Comparison of ENCODE assay signal across 9 cellular contexts in genomic region chr11:64378335-64378884, GRCh38. TPM values are rescaled to one million over a fixed set of nuclear protein-coding genes. Genes with fewer than 3 reads are reported as not detected.
A peak's percentile ranks its signal among the peaks of the same experiment; 100 is the strongest.
DNase-seq lines count a peak whose midpoint lies in the region; ATAC-seq lines count a peak whose summit lies in the region.
"Had no signal": no experiment of that assay in that cellular context is flagged by ENCODE, and none has a peak within 500 bp of the region (broad histone marks: within the 10 kb centered on the region; RNA-seq: fewer than 3 reads in every experiment).

No MANE protein-coding gene starts in this region.

- in situ Hi-C loops in G401 (cut with HindIII; ENCODE audit: low sequenced_read_pairs), result no loop called here

- intact Hi-C loops in left ventricle myocardium superior (cut with micrococcal nuclease) (no loop called here), posterior cingulate gyrus (cut with DNase I) (no loop called here)

- ATAC-seq in left ventricle myocardium superior, result peak; percentile 61
- ATAC-seq: naive thymus-derived CD8-positive, alpha-beta T cell had no signal

- DNase-seq in G401 (ENCODE audit: low spot score), result peak; percentile 96
- DNase-seq in SHP77 treated with DMSO at 0.1 percent for 48 hours (lab: John Stamatoyannopoulos, UW), result peak; percentile 21
- no peak for DNase-seq in left ventricle myocardium superior
- peak in 6 of 10 donors; percentile 44 to 92 (median 72) for DNase-seq in posterior cingulate gyrus
- no peak for DNase-seq in AG08396 (ENCODE audit: low spot score)
- no peak for DNase-seq in OCI-M1 (lab: John Stamatoyannopoulos, UW)
- DNase-seq in SW480 (ENCODE audit: low spot score), result no peak
- DNase-seq: Peyer's patch had no signal

RNA-seq across cellular contexts. Expression of gene RPS6KA4, which starts 19.4 kb away (rescaled TPM):
- total RNA-seq in G401 (2014; rRNA removed; shearing (Covaris generic)), result 113 and 126 TPM in 2 replicates
- 15.1 TPM for total RNA-seq in left ventricle myocardium superior

RNA-seq across cellular contexts. Expression of gene CCDC88B, which starts 38.4 kb away (rescaled TPM):
- 15.1 and 26.6 TPM in 2 replicates for total RNA-seq in G401 (2014; rRNA removed; shearing (Covaris generic))
- total RNA-seq in left ventricle myocardium superior, result 7.2 TPM

Comparison
In these comparisons a context has a peak if more than half of its experiments do, and no peak if none do; other contexts are left out.
1. DNase-seq: peak in G401 (single experiment), SHP77 treated with DMSO at 0.1 percent for 48 hours (single experiment) and posterior cingulate gyrus (6 of 10); none in left ventricle myocardium superior (single experiment), AG08396 (single experiment), OCI-M1 (single experiment) and SW480 (single experiment).